Comparison of ENCODE assay signal across 12 cellular contexts in the genomic region with DNA sequence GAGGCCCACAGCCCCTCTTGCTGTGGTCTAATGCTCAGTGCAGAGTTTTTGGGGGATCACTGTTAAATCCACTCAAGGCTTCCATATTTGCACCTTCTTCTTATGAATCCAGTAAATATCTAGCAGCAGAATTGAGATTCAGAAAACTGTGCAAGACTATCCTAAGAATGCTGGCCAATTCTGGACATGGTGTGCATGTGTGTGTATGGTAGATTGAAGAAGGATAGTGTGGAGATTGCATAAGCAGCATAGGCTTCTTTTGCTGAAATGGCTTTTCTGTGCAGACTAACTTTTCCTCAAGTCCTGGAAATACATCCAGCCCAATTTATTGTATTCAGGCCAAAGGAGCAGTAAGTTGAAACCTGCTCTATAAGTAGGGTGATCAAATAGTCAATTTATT. TPM values are rescaled to one million over a fixed set of nuclear protein-coding genes. Genes with fewer than 3 reads are reported as not detected.
DNase-seq lines count a peak whose midpoint lies in the region; TF ChIP-seq lines count a peak whose summit lies in the region.
"Had no signal": no experiment of that assay in that cellular context is flagged by ENCODE, and none has a peak within 500 bp of the region (broad histone marks: within the 10 kb centered on the region; RNA-seq: fewer than 3 reads in every experiment).

No MANE protein-coding gene starts in this region.

- H3K36me3 ChIP-seq in adipocyte (ENCODE audit: control insufficient read depth, insufficient read depth, low read length, severe bottlenecking) (peaks cover 34% of the 10 kb centered on the region), mesenchymal stem cell (ENCODE audit: control insufficient read depth in 1 of 2, insufficient read depth in 2 of 2, low read depth in 1 of 2, low read length in 2 of 2) (peaks cover 10 to 39% of the 10 kb centered on the region in 2 experiments), testis (ENCODE audit: low read depth, missing control alignments) (no peaks in the 10 kb centered on the region)

- H3K23ac ChIP-seq in mesenchymal stem cell (ENCODE audit: low read length in 2 of 2): no peak overlapping the region

- H3K9ac ChIP-seq in adipocyte (ENCODE audit: low read length): peak overlapping the region; percentile 27
- H3K9ac ChIP-seq in mesenchymal stem cell (ENCODE audit: low read length): no peak overlapping the region

- H3K27me3 Mint-ChIP-seq in endothelial cell (ENCODE audit: unreplicated experiment): no peaks in the 10 kb centered on the region
- H3K27me3 Mint-ChIP-seq: CD4-positive, alpha-beta T cell had no signal

- no peak overlapping the region for H3K14ac ChIP-seq in mesenchymal stem cell (ENCODE audit: low read length in 2 of 2)

- H3K27me3 ChIP-seq in adipocyte (replicated peaks; ENCODE audit: control insufficient read depth, insufficient read depth, low read length) (no peaks in the 10 kb centered on the region), mesenchymal stem cell (ENCODE audit: control insufficient read depth in 1 of 2, insufficient read depth in 1 of 2, low read length in 2 of 2) (no peaks in the 10 kb centered on the region), testis (no peaks in the 10 kb centered on the region)

- no peak overlapping the region for H2BK12ac ChIP-seq in mesenchymal stem cell (ENCODE audit: low read length in 2 of 2)

- no peak overlapping the region for H2BK120ac ChIP-seq in mesenchymal stem cell (ENCODE audit: low read depth, low read length)

- TF ChIP-seq POLR2A in testis (IDR thresholded peaks at IDR 0.05): no peak

- H2BK15ac ChIP-seq in mesenchymal stem cell (ENCODE audit: low read depth, poor library complexity, severe bottlenecking): no peak overlapping the region

- H4K91ac ChIP-seq in mesenchymal stem cell (ENCODE audit: low read length): no peak overlapping the region

- H3K36me3 Mint-ChIP-seq in endothelial cell (ENCODE audit: low read depth, unreplicated experiment): no peaks in the 10 kb centered on the region

- H3K27ac ChIP-seq in mesenchymal stem cell (ENCODE audit: low read length, poor library complexity, severe bottlenecking) (no peak overlapping the region), testis (no peak overlapping the region), coronary artery (no peak overlapping the region)
- H3K27ac ChIP-seq: C4-2B had no signal

- intact Hi-C loops in testis (cut with DNase I; ENCODE audit: low total_unique reads): no loop called here

- no peak overlapping the region for H3K4me2 ChIP-seq in mesenchymal stem cell (ENCODE audit: low read length, poor library complexity, severe bottlenecking)

- no peaks in the 10 kb centered on the region for H3K79me1 ChIP-seq in mesenchymal stem cell (replicated peaks; ENCODE audit: low read length, poor library complexity, severe bottlenecking)

- DNase-seq in adipocyte (ENCODE audit: low read depth) (peak; percentile 50), endothelial cell (ENCODE audit: low spot score) (no peak), mesenchymal stem cell (no peak), T-helper 9 cell (no peak), testis (no peak), coronary artery (ENCODE audit: low spot score) (no peak)
- DNase-seq: CD4-positive, alpha-beta T cell; H9 had no signal

- H3K9me3 ChIP-seq in adipocyte (ENCODE audit: control insufficient read depth, low read length) (no peaks in the 10 kb centered on the region), mesenchymal stem cell (ENCODE audit: control insufficient read depth, low read length) (no peaks in the 10 kb centered on the region), testis (no peaks in the 10 kb centered on the region)
- H3K9me3 ChIP-seq: Caco-2 had no signal

- peak overlapping the region; percentile 45 for H3K27ac Mint-ChIP-seq in endothelial cell (ENCODE audit: unreplicated experiment)
- H3K27ac Mint-ChIP-seq: CD4-positive, alpha-beta T cell; H9 had no signal

- peak overlapping the region; percentile 62 for H2AK5ac ChIP-seq in mesenchymal stem cell (ENCODE audit: low read length, severe bottlenecking)

- H2AFZ ChIP-seq in mesenchymal stem cell (ENCODE audit: low read depth, low read length): no peak overlapping the region

- TF ChIP-seq CTCF in endothelial cell (IDR thresholded peaks at IDR 0.05; ENCODE audit: unreplicated experiment): no peak
- TF ChIP-seq CTCF in testis (IDR thresholded peaks at IDR 0.05): no peak
- no peak for TF ChIP-seq CTCF in coronary artery (IDR thresholded peaks at IDR 0.05)

- H3K9me3 Mint-ChIP-seq in endothelial cell (ENCODE audit: unreplicated experiment): no peaks in the 10 kb centered on the region
- H3K9me3 Mint-ChIP-seq: CD4-positive, alpha-beta T cell; H9 had no signal

- H3K4me3 ChIP-seq in adipocyte (ENCODE audit: low read length): no peak overlapping the region
- no peak overlapping the region for H3K4me3 ChIP-seq in mesenchymal stem cell (ENCODE audit: insufficient read depth in 1 of 2, low read depth in 1 of 2, low read length in 2 of 2)
- H3K4me3 ChIP-seq in testis: no peak overlapping the region
- no peak overlapping the region for H3K4me3 ChIP-seq in coronary artery

- no peak overlapping the region for H3K4ac ChIP-seq in mesenchymal stem cell (ENCODE audit: low read depth in 1 of 2, low read length in 2 of 2)

- no peak overlapping the region for H3K18ac ChIP-seq in mesenchymal stem cell (ENCODE audit: low read depth in 1 of 2, low read length in 2 of 2)

- H3K4me1 Mint-ChIP-seq in endothelial cell (ENCODE audit: unreplicated experiment): peaks cover 10% of the 10 kb centered on the region

- H4K8ac ChIP-seq in mesenchymal stem cell (ENCODE audit: low read length): no peak overlapping the region

- H2BK5ac ChIP-seq in mesenchymal stem cell (ENCODE audit: low read depth, low read length, poor library complexity, severe bottlenecking): no peak overlapping the region

- H3K4me1 ChIP-seq in adipocyte (ENCODE audit: control insufficient read depth, insufficient read depth, low read length) (peaks cover 46% of the 10 kb centered on the region), mesenchymal stem cell (ENCODE audit: control insufficient read depth, insufficient read depth, low read depth, low read length) (peaks cover 3% of the 10 kb centered on the region), testis (peaks cover 11% of the 10 kb centered on the region)
- H3K4me1 ChIP-seq: Caco-2 had no signal

- H3K4me3 Mint-ChIP-seq in endothelial cell (ENCODE audit: unreplicated experiment): no peak overlapping the region
- H3K4me3 Mint-ChIP-seq: CD4-positive, alpha-beta T cell; H9 had no signal

RNA-seq across cellular contexts. Expression of a gene that starts 39.7 kb away (rescaled TPM):
- total RNA-seq in endothelial cell (ENCODE audit: unreplicated experiment): 61.5 TPM
- polyA plus RNA-seq in mesenchymal stem cell (2013, experiment 1 of 2): 47.0 TPM
- 49.2 TPM for polyA plus RNA-seq in mesenchymal stem cell (2013, experiment 2 of 2)
- total RNA-seq in testis: 10 to 100 TPM; 75.1 to 81.6 TPM
- polyA plus RNA-seq in testis (ENCODE audit: insufficient read depth, low read depth, low replicate concordance): 76.6 TPM

RNA-seq across cellular contexts. Expression of a gene that starts 43.3 kb away (rescaled TPM):
- total RNA-seq in endothelial cell (ENCODE audit: unreplicated experiment) (17.5 TPM), testis (10 to 100 TPM; 18.2 to 20.2 TPM)
- 12.2 TPM for polyA plus RNA-seq in mesenchymal stem cell (2013, experiment 1 of 2)
- polyA plus RNA-seq in mesenchymal stem cell (2013, experiment 2 of 2): 12.6 TPM
- 9.9 TPM for polyA plus RNA-seq in testis (ENCODE audit: insufficient read depth, low read depth, low replicate concordance)

RNA-seq across cellular contexts. Expression of a gene that starts 43.7 kb away (rescaled TPM):
- total RNA-seq in endothelial cell (ENCODE audit: unreplicated experiment) (not detected), testis (under 1 TPM; 0.47 to 0.68 TPM)
- polyA plus RNA-seq in mesenchymal stem cell (2013, experiment 1 of 2): 0.03 TPM
- not detected for polyA plus RNA-seq in mesenchymal stem cell (2013, experiment 2 of 2)
- 0.90 TPM for polyA plus RNA-seq in testis (ENCODE audit: insufficient read depth, low read depth, low replicate concordance)
- total RNA-seq: H1, H9 had no signal
- polyA plus RNA-seq: BJ, H1 had no signal
